In genomic region chr6:121222656-121223055, GRCh38 we compare ENCODE assay signal across 9 cellular contexts.
DNase-seq lines count a peak whose midpoint lies in the region; ATAC-seq, FAIRE-seq and TF ChIP-seq lines count a peak whose summit lies in the region.
"Had no signal": no experiment of that assay in that cellular context is flagged by ENCODE, and none has a peak within 500 bp of the region (broad histone marks: within the 10 kb centered on the region; RNA-seq: fewer than 3 reads in every experiment).

No MANE protein-coding gene starts in this region.

- no peaks in the 10 kb centered on the region for H3F3A ChIP-seq in GM23248 (ENCODE audit: insufficient read depth)

- BruUV-seq in Panc1 (replicated peaks; lab: Mats Ljungman, UMichigan): no TSS peak

- no peaks in the 10 kb centered on the region for H3K9me2 ChIP-seq in GM23248 (ENCODE audit: insufficient read depth)

- CTCF ChIA-PET in Panc1 (lab: Charles Lee): no interaction called here

- DNase-seq in GM23248 (peak; percentile 81), Panc1 (ENCODE audit: low read depth, low spot score) (no peak), fibroblast of lung (ENCODE audit: low read depth in 2 of 2) (peak; percentile 61 to 73), pancreas (no peak), mesenteric fat pad (ENCODE audit: low spot score) (no peak), cerebellum (ENCODE audit: low spot score) (no peak)
- DNase-seq: NK-92 treated with Interleukin-12 subunit alpha and Interleukin-12 subunit beta, amount 100 ng/mL, for 24 hours had no signal

- intact Hi-C loops in Panc1 (cut with micrococcal nuclease; ENCODE audit: unreplicated experiment) (no loop called here), pancreas (cut with DNase I) (no loop called here)

- TF ChIP-seq CTCF in Panc1 (IDR thresholded peaks at IDR 0.05) (peak; percentile 19; the same call in 1 of the 2 replicates), fibroblast of lung (conservative IDR thresholded peaks at IDR 0.05 in 1 of 2, IDR thresholded peaks at IDR 0.05 in 1 of 2; ENCODE audit: low read depth in 1 of 2, low read length in 2 of 2) (no peak), pancreas (IDR thresholded peaks at IDR 0.05) (no peak)

- H4K20me1 ChIP-seq in GM23248 (ENCODE audit: insufficient read depth) (no peaks in the 10 kb centered on the region), fibroblast of lung (ENCODE audit: control insufficient read depth, extremely low read depth, insufficient read depth, low read length) (no peaks in the 10 kb centered on the region)

- H3K4me2 ChIP-seq in GM23248 (ENCODE audit: unreplicated experiment) (no peak overlapping the region), fibroblast of lung (ENCODE audit: extremely low read depth, insufficient read depth, low read length) (no peak overlapping the region)

- H2AFZ ChIP-seq in GM23248 (no peak overlapping the region), fibroblast of lung (ENCODE audit: low read length) (no peak overlapping the region)

- in situ Hi-C loops in GM23248 (cut with MboI) (no loop called here), Panc1 (cut with HindIII; ENCODE audit: low pct_unique_long_range_greater_than_20kb, low sequenced_read_pairs) (no loop called here)

- POLR2A ChIA-PET in Panc1 (lab: Charles Lee): no interaction called here

- FAIRE-seq in pancreas (lab: Jason Lieb, UNC): peak; percentile 67
- FAIRE-seq: H1 had no signal

- H3K9me3 ChIP-seq in GM23248 (ENCODE audit: low read depth): no peaks in the 10 kb centered on the region
- H3K9me3 ChIP-seq in Panc1 (ENCODE audit: control insufficient read depth, insufficient read depth, low read depth, low read length): no peaks in the 10 kb centered on the region
- H3K9me3 ChIP-seq in fibroblast of lung (ENCODE audit: control insufficient read depth, insufficient read depth, low read depth, low read length): no peaks in the 10 kb centered on the region
- H3K9me3 ChIP-seq in pancreas: no peaks in the 10 kb centered on the region

- no peaks in the 10 kb centered on the region for H3K27me3 ChIP-seq in GM23248 (replicated peaks; ENCODE audit: insufficient read depth)
- H3K27me3 ChIP-seq in Panc1 (ENCODE audit: control insufficient read depth, insufficient read depth, low read length): no peaks in the 10 kb centered on the region
- H3K27me3 ChIP-seq in fibroblast of lung (ENCODE audit: control insufficient read depth, insufficient read depth, low read length): no peaks in the 10 kb centered on the region
- H3K27me3 ChIP-seq in pancreas: no peaks in the 10 kb centered on the region

- 7 to 11% methylated on average over 3 of the region's 3 CpGs for WGBS in GM23248 (ENCODE audit: low coverage in 1 of 2, low lambda C conversion rate in 2 of 2, missing lambda C conversion rate in 2 of 2), 2 experiments
- 18 to 24% methylated on average over 3 of the region's 3 CpGs for WGBS in pancreas, 2 donors

- H3K9ac ChIP-seq in GM23248: no peak overlapping the region
- no peak overlapping the region for H3K9ac ChIP-seq in fibroblast of lung (ENCODE audit: insufficient read depth, low read length)

- H3K4me1 ChIP-seq in GM23248 (ENCODE audit: insufficient read depth): peaks cover 4% of the 10 kb centered on the region
- no peaks in the 10 kb centered on the region for H3K4me1 ChIP-seq in Panc1 (ENCODE audit: control insufficient read depth, insufficient read depth, low read length)
- no peaks in the 10 kb centered on the region for H3K4me1 ChIP-seq in fibroblast of lung (ENCODE audit: control insufficient read depth, extremely low read depth, insufficient read depth, low read length)
- H3K4me1 ChIP-seq in pancreas: no peaks in the 10 kb centered on the region

- H3K4me3 ChIP-seq in GM23248: no peak overlapping the region
- H3K4me3 ChIP-seq in Panc1 (ENCODE audit: low read depth in 2 of 2, low read length in 2 of 2): no peak overlapping the region
- no peak overlapping the region for H3K4me3 ChIP-seq in fibroblast of lung (replicated peaks in 1 of 4; ENCODE audit: control extremely low read depth in 1 of 4, insufficient read depth in 1 of 4, low read depth in 3 of 4, low read length in 4 of 4)
- H3K4me3 ChIP-seq in pancreas: no peak overlapping the region

- H3K79me2 ChIP-seq in GM23248 (ENCODE audit: insufficient read depth): no peaks in the 10 kb centered on the region
- no peaks in the 10 kb centered on the region for H3K79me2 ChIP-seq in fibroblast of lung (ENCODE audit: control insufficient read depth, insufficient read depth, low read length)

- no peak for ATAC-seq in Panc1
- ATAC-seq in pancreas: peak in 1 of 4 donors; percentile 53
- ATAC-seq in GM21528 (IDR thresholded peaks at IDR 0.05; ENCODE audit: low FRiP score, unreplicated experiment): no peak

- H3K36me3 ChIP-seq in GM23248 (ENCODE audit: low read depth) (no peaks in the 10 kb centered on the region), Panc1 (ENCODE audit: control insufficient read depth, insufficient read depth, low read length) (no peaks in the 10 kb centered on the region), fibroblast of lung (ENCODE audit: control insufficient read depth, insufficient read depth, low read length) (no peaks in the 10 kb centered on the region), pancreas (no peaks in the 10 kb centered on the region)

- no peak overlapping the region for H3K27ac ChIP-seq in GM23248
- no peak overlapping the region for H3K27ac ChIP-seq in Panc1 (ENCODE audit: low read length)
- H3K27ac ChIP-seq in fibroblast of lung (ENCODE audit: insufficient read depth, low read length): no peak overlapping the region
- no peak overlapping the region for H3K27ac ChIP-seq in pancreas

Comparison
In these comparisons a context has a peak if more than half of its experiments do, and no peak if none do; other contexts are left out.
1. DNase-seq: peak in GM23248 (single experiment) and fibroblast of lung (2 of 2); none in Panc1 (single experiment), pancreas (0 of 6), mesenteric fat pad (single experiment) and cerebellum (single experiment).